1 cellular context compared by ENCODE assay signal in the genomic region with DNA sequence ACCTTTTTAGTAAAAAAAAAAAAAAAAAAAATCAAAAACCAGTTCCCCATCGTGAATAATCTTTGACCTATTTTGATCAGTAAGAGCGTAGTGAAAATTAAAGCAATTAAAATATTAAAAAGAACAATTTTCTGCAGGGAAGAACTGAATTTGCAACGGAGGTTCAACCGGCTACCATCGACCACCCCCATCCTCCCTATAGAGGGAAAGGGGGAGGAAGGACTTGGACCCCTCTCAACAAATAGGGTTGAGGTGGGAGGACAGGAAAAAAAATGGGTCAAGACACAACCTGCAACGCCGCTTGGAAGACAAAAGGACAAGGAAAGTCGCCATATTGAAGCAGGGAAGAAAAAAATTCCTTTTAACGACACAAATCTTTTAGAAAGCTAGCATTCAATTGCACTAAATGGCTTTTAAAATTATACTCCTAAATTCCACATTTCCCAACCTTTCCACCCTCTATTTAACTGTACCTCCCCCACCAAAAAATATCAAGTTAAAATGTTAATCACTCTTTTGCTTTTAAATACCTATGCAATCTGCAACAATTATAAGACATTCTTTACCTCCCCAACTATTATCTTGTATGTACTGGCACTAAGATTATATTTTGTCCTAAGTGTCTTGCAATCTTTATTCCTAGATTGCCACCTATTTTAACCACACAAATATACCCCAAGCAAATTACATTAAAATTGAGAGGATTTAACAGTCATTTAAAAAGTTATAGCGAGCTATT.
TF ChIP-seq lines count a peak whose summit lies in the region.

No MANE protein-coding gene starts in this region.

TF ChIP-seq in K562, 482 proteins besides CTCF, POLR2A, EP300 and RAD21 (continued from another document and continues in another):
- TF ChIP-seq, protein P1, sequence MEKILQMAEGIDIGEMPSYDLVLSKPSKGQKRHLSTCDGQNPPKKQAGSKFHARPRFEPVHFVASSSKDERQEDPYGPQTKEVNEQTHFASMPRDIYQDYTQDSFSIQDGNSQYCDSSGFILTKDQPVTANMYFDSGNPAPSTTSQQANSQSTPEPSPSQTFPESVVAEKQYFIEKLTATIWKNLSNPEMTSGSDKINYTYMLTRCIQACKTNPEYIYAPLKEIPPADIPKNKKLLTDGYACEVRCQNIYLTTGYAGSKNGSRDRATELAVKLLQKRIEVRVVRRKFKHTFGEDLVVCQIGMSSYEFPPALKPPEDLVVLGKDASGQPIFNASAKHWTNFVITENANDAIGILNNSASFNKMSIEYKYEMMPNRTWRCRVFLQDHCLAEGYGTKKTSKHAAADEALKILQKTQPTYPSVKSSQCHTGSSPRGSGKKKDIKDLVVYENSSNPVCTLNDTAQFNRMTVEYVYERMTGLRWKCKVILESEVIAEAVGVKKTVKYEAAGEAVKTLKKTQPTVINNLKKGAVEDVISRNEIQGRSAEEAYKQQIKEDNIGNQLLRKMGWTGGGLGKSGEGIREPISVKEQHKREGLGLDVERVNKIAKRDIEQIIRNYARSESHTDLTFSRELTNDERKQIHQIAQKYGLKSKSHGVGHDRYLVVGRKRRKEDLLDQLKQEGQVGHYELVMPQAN (IDR thresholded peaks at IDR 0.05; ENCODE audit: borderline replicate concordance), result no peak
- TF ChIP-seq, protein P2, sequence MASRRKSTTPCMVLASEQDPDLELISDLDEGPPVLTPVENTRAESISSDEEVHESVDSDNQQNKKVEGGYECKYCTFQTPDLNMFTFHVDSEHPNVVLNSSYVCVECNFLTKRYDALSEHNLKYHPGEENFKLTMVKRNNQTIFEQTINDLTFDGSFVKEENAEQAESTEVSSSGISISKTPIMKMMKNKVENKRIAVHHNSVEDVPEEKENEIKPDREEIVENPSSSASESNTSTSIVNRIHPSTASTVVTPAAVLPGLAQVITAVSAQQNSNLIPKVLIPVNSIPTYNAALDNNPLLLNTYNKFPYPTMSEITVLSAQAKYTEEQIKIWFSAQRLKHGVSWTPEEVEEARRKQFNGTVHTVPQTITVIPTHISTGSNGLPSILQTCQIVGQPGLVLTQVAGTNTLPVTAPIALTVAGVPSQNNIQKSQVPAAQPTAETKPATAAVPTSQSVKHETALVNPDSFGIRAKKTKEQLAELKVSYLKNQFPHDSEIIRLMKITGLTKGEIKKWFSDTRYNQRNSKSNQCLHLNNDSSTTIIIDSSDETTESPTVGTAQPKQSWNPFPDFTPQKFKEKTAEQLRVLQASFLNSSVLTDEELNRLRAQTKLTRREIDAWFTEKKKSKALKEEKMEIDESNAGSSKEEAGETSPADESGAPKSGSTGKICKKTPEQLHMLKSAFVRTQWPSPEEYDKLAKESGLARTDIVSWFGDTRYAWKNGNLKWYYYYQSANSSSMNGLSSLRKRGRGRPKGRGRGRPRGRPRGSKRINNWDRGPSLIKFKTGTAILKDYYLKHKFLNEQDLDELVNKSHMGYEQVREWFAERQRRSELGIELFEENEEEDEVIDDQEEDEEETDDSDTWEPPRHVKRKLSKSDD (conservative IDR thresholded peaks at IDR 0.05; ENCODE audit: low read length), result 0 out of 2 replicates have a peak, but pooled peaks have one; percentile 24
- TF ChIP-seq, protein P3, sequence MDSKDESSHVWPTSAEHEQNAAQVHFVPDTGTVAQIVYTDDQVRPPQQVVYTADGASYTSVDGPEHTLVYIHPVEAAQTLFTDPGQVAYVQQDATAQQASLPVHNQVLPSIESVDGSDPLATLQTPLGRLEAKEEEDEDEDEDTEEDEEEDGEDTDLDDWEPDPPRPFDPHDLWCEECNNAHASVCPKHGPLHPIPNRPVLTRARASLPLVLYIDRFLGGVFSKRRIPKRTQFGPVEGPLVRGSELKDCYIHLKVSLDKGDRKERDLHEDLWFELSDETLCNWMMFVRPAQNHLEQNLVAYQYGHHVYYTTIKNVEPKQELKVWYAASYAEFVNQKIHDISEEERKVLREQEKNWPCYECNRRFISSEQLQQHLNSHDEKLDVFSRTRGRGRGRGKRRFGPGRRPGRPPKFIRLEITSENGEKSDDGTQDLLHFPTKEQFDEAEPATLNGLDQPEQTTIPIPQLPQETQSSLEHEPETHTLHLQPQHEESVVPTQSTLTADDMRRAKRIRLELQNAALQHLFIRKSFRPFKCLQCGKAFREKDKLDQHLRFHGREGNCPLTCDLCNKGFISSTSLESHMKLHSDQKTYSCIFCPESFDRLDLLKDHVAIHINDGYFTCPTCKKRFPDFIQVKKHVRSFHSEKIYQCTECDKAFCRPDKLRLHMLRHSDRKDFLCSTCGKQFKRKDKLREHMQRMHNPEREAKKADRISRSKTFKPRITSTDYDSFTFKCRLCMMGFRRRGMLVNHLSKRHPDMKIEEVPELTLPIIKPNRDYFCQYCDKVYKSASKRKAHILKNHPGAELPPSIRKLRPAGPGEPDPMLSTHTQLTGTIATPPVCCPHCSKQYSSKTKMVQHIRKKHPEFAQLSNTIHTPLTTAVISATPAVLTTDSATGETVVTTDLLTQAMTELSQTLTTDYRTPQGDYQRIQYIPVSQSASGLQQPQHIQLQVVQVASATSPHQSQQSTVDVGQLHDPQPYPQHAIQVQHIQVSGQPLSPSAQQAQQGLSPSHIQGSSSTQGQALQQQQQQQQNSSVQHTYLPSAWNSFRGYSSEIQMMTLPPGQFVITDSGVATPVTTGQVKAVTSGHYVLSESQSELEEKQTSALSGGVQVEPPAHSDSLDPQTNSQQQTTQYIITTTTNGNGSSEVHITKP (IDR thresholded peaks at IDR 0.05; ENCODE audit: partially characterized antibody), result peak; percentile 16
- TF ChIP-seq MTA2 (IDR thresholded peaks at IDR 0.05; ENCODE audit: low read depth), result peak; percentile 4; the same call in 1 of the 2 replicates
- TF ChIP-seq SRF (CRISPR knock-in tag; IDR thresholded peaks at IDR 0.05), result peak in 1 of 2 experiments; percentile 75; a peak in 1 of 4 replicates
- TF ChIP-seq MECOM (CRISPR knock-in tag; IDR thresholded peaks at IDR 0.05), result peak; percentile 41; the same call in 1 of the 2 replicates
- TF ChIP-seq DDX20 (tag; IDR thresholded peaks at IDR 0.05; ENCODE audit: low read depth), result peak; percentile 47
- TF ChIP-seq, protein P4, sequence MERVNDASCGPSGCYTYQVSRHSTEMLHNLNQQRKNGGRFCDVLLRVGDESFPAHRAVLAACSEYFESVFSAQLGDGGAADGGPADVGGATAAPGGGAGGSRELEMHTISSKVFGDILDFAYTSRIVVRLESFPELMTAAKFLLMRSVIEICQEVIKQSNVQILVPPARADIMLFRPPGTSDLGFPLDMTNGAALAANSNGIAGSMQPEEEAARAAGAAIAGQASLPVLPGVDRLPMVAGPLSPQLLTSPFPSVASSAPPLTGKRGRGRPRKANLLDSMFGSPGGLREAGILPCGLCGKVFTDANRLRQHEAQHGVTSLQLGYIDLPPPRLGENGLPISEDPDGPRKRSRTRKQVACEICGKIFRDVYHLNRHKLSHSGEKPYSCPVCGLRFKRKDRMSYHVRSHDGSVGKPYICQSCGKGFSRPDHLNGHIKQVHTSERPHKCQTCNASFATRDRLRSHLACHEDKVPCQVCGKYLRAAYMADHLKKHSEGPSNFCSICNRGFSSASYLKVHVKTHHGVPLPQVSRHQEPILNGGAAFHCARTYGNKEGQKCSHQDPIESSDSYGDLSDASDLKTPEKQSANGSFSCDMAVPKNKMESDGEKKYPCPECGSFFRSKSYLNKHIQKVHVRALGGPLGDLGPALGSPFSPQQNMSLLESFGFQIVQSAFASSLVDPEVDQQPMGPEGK (CRISPR knock-in tag; IDR thresholded peaks at IDR 0.05; ENCODE audit: borderline replicate concordance), result peak; percentile 67
- TF ChIP-seq KDM1A (IDR thresholded peaks at IDR 0.05), result 0 out of 4 replicates have a peak, but pooled peaks of 1 of the 2 experiments have one; percentile 12
- TF ChIP-seq, protein P5, sequence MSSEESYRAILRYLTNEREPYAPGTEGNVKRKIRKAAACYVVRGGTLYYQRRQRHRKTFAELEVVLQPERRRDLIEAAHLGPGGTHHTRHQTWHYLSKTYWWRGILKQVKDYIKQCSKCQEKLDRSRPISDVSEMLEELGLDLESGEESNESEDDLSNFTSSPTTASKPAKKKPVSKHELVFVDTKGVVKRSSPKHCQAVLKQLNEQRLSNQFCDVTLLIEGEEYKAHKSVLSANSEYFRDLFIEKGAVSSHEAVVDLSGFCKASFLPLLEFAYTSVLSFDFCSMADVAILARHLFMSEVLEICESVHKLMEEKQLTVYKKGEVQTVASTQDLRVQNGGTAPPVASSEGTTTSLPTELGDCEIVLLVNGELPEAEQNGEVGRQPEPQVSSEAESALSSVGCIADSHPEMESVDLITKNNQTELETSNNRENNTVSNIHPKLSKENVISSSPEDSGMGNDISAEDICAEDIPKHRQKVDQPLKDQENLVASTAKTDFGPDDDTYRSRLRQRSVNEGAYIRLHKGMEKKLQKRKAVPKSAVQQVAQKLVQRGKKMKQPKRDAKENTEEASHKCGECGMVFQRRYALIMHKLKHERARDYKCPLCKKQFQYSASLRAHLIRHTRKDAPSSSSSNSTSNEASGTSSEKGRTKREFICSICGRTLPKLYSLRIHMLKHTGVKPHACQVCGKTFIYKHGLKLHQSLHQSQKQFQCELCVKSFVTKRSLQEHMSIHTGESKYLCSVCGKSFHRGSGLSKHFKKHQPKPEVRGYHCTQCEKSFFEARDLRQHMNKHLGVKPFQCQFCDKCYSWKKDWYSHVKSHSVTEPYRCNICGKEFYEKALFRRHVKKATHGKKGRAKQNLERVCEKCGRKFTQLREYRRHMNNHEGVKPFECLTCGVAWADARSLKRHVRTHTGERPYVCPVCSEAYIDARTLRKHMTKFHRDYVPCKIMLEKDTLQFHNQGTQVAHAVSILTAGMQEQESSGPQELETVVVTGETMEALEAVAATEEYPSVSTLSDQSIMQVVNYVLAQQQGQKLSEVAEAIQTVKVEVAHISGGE (CRISPR knock-in tag; IDR thresholded peaks at IDR 0.05), result peak in 1 of 3 experiments; percentile 67; a peak in 2 of 6 replicates
- TF ChIP-seq HNRNPH1 (optimal IDR thresholded peaks at IDR 0.05; ENCODE audit: low read depth, low read length), result peak; percentile 63
- TF ChIP-seq ZNF253 (CRISPR knock-in tag; conservative IDR thresholded peaks at IDR 0.05), result peak; percentile 85
- TF ChIP-seq, protein P6, sequence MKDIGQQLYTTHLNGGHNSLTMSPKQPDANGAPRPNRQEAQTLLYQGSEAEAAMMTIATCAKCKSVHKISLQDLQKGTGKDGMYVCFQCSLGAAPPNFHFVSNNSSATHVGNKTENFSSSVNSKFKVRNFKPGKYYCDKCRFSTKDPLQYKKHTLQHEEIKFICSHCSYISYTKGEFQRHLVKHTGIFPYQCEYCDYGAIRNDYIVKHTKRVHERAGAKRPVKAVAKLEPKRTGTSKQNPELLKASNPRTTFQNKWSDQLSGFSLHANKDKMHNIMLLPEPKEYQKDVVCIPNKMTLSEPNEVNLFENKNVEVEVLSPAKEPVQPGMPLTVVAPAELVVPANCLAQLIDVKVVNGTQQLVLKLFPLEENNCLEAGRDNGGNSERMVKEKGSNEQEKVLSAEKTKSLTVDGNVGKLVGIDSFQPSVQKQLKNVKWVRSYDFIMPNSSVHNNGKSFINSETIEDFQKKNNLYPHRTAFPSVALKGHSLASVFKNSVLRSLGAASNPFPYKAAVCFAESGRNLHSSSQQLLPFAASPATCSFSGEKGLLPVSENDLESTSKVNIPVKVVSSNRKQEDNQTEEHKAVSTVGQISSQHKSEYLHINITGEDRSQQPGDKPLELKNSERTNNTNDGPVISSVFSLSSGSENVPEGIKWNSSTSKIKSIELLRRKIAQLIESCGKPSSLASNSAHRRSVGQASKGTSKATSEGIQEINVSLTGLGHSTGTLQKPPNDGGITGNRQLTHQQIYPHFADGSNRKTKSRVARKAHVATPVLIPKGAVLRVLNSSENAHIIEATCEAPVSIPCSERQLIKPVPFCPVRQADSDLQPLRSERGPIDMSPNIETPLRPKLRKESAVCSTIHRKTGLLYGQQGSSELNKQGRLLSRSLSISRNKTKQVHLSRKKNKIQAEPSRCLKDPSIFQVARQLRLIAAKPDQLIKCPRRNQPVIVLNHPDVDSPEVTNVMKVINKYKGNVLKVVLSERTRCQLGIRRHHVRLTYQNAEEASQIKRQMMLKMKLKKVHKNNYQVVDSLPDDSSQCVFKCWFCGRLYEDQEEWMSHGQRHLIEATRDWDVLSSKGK (CRISPR knock-in tag; IDR thresholded peaks at IDR 0.05), result peak; percentile 72; the same call in 1 of the 2 replicates
- TF ChIP-seq PHB (CRISPR knock-in tag; IDR thresholded peaks at IDR 0.05), result peak; percentile 87; the same call in 1 of the 2 replicates
- no peak for TF ChIP-seq ATF1 (CRISPR knock-in tag; IDR thresholded peaks at IDR 0.05)
- TF ChIP-seq ATF1 (tag; IDR thresholded peaks at IDR 0.05), result peak; percentile 51; the same call in 1 of the 2 replicates
- TF ChIP-seq ZBTB17 (CRISPR knock-in tag; IDR thresholded peaks at IDR 0.05), result peak; percentile 77; the same call in 1 of the 2 replicates
- TF ChIP-seq, protein P7, sequence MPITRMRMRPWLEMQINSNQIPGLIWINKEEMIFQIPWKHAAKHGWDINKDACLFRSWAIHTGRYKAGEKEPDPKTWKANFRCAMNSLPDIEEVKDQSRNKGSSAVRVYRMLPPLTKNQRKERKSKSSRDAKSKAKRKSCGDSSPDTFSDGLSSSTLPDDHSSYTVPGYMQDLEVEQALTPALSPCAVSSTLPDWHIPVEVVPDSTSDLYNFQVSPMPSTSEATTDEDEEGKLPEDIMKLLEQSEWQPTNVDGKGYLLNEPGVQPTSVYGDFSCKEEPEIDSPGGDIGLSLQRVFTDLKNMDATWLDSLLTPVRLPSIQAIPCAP (CRISPR knock-in tag; IDR thresholded peaks at IDR 0.05; ENCODE audit: borderline replicate concordance), result no peak
- no peak for TF ChIP-seq ZNF217 (CRISPR knock-in tag; IDR thresholded peaks at IDR 0.05)
- TF ChIP-seq ZNF347 (CRISPR knock-in tag; IDR thresholded peaks at IDR 0.05; ENCODE audit: low read depth), result peak; percentile 23
- TF ChIP-seq PHF20 (IDR thresholded peaks at IDR 0.05; ENCODE audit: partially characterized antibody), result no peak
- TF ChIP-seq MBD2 (IDR thresholded peaks at IDR 0.05; ENCODE audit: borderline replicate concordance, low read depth), result 0 out of 2 replicates have a peak, but pooled peaks have one; percentile 8
- TF ChIP-seq NFYB (IDR thresholded peaks at IDR 0.05; ENCODE audit: extremely low read depth, insufficient read length), result no peak
- TF ChIP-seq, protein P8, sequence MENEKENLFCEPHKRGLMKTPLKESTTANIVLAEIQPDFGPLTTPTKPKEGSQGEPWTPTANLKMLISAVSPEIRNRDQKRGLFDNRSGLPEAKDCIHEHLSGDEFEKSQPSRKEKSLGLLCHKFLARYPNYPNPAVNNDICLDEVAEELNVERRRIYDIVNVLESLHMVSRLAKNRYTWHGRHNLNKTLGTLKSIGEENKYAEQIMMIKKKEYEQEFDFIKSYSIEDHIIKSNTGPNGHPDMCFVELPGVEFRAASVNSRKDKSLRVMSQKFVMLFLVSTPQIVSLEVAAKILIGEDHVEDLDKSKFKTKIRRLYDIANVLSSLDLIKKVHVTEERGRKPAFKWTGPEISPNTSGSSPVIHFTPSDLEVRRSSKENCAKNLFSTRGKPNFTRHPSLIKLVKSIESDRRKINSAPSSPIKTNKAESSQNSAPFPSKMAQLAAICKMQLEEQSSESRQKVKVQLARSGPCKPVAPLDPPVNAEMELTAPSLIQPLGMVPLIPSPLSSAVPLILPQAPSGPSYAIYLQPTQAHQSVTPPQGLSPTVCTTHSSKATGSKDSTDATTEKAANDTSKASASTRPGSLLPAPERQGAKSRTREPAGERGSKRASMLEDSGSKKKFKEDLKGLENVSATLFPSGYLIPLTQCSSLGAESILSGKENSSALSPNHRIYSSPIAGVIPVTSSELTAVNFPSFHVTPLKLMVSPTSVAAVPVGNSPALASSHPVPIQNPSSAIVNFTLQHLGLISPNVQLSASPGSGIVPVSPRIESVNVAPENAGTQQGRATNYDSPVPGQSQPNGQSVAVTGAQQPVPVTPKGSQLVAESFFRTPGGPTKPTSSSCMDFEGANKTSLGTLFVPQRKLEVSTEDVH (IDR thresholded peaks at IDR 0.05; ENCODE audit: low read depth, partially characterized antibody), result peak; percentile 36
- no peak for TF ChIP-seq HDAC6 (IDR thresholded peaks at IDR 0.05; ENCODE audit: low read depth, low read length)
- TF ChIP-seq CBFA2T3 (IDR thresholded peaks at IDR 0.05), result 0 out of 2 replicates have a peak, but pooled peaks have one; percentile 7
- no peak for TF ChIP-seq ZNF76 (CRISPR knock-in tag; IDR thresholded peaks at IDR 0.05; ENCODE audit: borderline replicate concordance)
- TF ChIP-seq TBL1XR1 (IDR thresholded peaks at IDR 0.05; ENCODE audit: low read length in 2 of 2), result peak in 1 of 2 experiments; percentile 8; a peak in 1 of 4 replicates
- peak; percentile 89 for TF ChIP-seq ZNF551 (CRISPR knock-in tag; IDR thresholded peaks at IDR 0.05)
